Comparison of ENCODE assay signal across 20 cellular contexts in genomic region chr17:78953356-78954350, GRCh38. TPM values are rescaled to one million over a fixed set of nuclear protein-coding genes. Genes with fewer than 3 reads are reported as not detected.
A peak's percentile ranks its signal among the peaks of the same experiment; 100 is the strongest.
DNase-seq lines count a peak whose midpoint lies in the region; FAIRE-seq and TF ChIP-seq lines count a peak whose summit lies in the region.
"Had no signal": no experiment of that assay in that cellular context is flagged by ENCODE, and none has a peak within 500 bp of the region (broad histone marks: within the 10 kb centered on the region; RNA-seq: fewer than 3 reads in every experiment).

No MANE protein-coding gene starts in this region.

- H3K36me3 Mint-ChIP-seq in H9 (ENCODE audit: insufficient read depth in 1 of 3, low read depth in 3 of 3) (peaks cover 4 to 17% (median 7%) of the 10 kb centered on the region in 3 experiments; a peak in 6 of 7 replicates), neural progenitor cell (peaks cover 4% of the 10 kb centered on the region)

- H3K14ac ChIP-seq in H9 (ENCODE audit: insufficient read depth, low read length) (no peak overlapping the region), H1 (ENCODE audit: insufficient read length) (no peak overlapping the region)

- no peak overlapping the region for H3K27ac Mint-ChIP-seq in H9
- peak overlapping the region; percentile 88 for H3K27ac Mint-ChIP-seq in neural progenitor cell

- no peak overlapping the region for H2BK5ac ChIP-seq in H9 (ENCODE audit: insufficient read length, low read length)
- H2BK5ac ChIP-seq in H1 (ENCODE audit: low read depth, low read length), result no peak overlapping the region

- no peaks in the 10 kb centered on the region for H3K79me2 ChIP-seq in H9 (ENCODE audit: insufficient read depth, low read length)
- no peaks in the 10 kb centered on the region for H3K79me2 ChIP-seq in H1 (ENCODE audit: control insufficient read depth in 1 of 2, insufficient read depth in 2 of 2, low read length in 2 of 2)
- no peaks in the 10 kb centered on the region for H3K79me2 ChIP-seq in neural progenitor cell (ENCODE audit: low read depth)
- H3K79me2 ChIP-seq in MM.1S (ENCODE audit: low read length), result no peaks in the 10 kb centered on the region

- TF ChIP-seq CTCF in H9 (conservative IDR thresholded peaks at IDR 0.05) (no peak), H1 (IDR thresholded peaks at IDR 0.05; ENCODE audit: control extremely low read depth in 1 of 3, insufficient read depth in 1 of 3, low read depth in 1 of 3, low read length in 3 of 3) (no peak), neural progenitor cell (IDR thresholded peaks at IDR 0.05) (no peak), MM.1S (IDR thresholded peaks at IDR 0.05; ENCODE audit: low read length) (no peak)

- H2BK15ac ChIP-seq in H9 (ENCODE audit: low read depth, low read length), result no peak overlapping the region
- no peak overlapping the region for H2BK15ac ChIP-seq in H1 (ENCODE audit: low read length)

- H3K4me1 ChIP-seq in BLaER1 (peaks cover 36% of the 10 kb centered on the region), H9 (ENCODE audit: insufficient read depth, low read length) (no peaks in the 10 kb centered on the region), H1 (replicated peaks in 1 of 4; ENCODE audit: control insufficient read depth in 3 of 4, insufficient read depth in 4 of 4, low read length in 3 of 4) (peaks cover 0 to 7% (median under 1%) of the 10 kb centered on the region in 4 experiments; a peak in 3 of 7 replicates), neural progenitor cell (peaks cover 4% of the 10 kb centered on the region), MM.1S (ENCODE audit: low read length) (no peaks in the 10 kb centered on the region)
- H3K4me1 ChIP-seq: colonic mucosa had no signal

- TF ChIP-seq EP300 in H1 (IDR thresholded peaks at IDR 0.05; ENCODE audit: borderline replicate concordance in 1 of 2, low read depth in 2 of 2, low read length in 2 of 2), result no peak

- H3K23me2 ChIP-seq in H9 (ENCODE audit: insufficient read length, low read depth, low read length, poor library complexity, severe bottlenecking) (no peaks in the 10 kb centered on the region), H1 (ENCODE audit: low read depth, low read length) (0 out of 2 replicates have a peak, but pooled peaks cover 1% of the 10 kb centered on the region)

- H3K27me3 ChIP-seq in BLaER1, result no peaks in the 10 kb centered on the region
- no peaks in the 10 kb centered on the region for H3K27me3 ChIP-seq in H9 (ENCODE audit: insufficient read depth, low read length)
- no peaks in the 10 kb centered on the region for H3K27me3 ChIP-seq in H1 (replicated peaks in 1 of 4; ENCODE audit: control insufficient read depth in 3 of 4, extremely low read depth in 1 of 4, insufficient read depth in 3 of 4, low read length in 3 of 4)
- H3K27me3 ChIP-seq in neural progenitor cell, result no peaks in the 10 kb centered on the region
- peaks cover 36% of the 10 kb centered on the region for H3K27me3 ChIP-seq in MM.1S (replicated peaks; ENCODE audit: insufficient read depth, low read length)
- H3K27me3 ChIP-seq: colonic mucosa, neutrophil, suprapubic skin had no signal

- H2AFZ ChIP-seq in H9 (ENCODE audit: low read length) (no peak overlapping the region), H1 (ENCODE audit: low read length) (no peak overlapping the region), neural progenitor cell (replicated peaks) (no peak overlapping the region), MM.1S (ENCODE audit: low read length) (no peak overlapping the region)

- no peak overlapping the region for H4K91ac ChIP-seq in H9 (ENCODE audit: insufficient read length, low read depth, low read length)
- no peak overlapping the region for H4K91ac ChIP-seq in H1 (replicated peaks; ENCODE audit: insufficient read length, low read length)

- no peak overlapping the region for H3T11ph ChIP-seq in H9 (ENCODE audit: low read length)

- H2AK5ac ChIP-seq in H9 (ENCODE audit: insufficient read length, low read length) (no peak overlapping the region), H1 (ENCODE audit: low read depth, low read length) (no peak overlapping the region)

- H3K18ac ChIP-seq in H9 (ENCODE audit: insufficient read length, low read depth, low read length) (no peak overlapping the region), H1 (ENCODE audit: extremely low read depth, low read length) (no peak overlapping the region)

- H3K36me3 ChIP-seq in BLaER1 (0 out of 2 replicates have a peak, but pooled peaks cover 5% of the 10 kb centered on the region), H1 (ENCODE audit: control insufficient read depth in 2 of 4, insufficient read depth in 4 of 4, low read length in 3 of 4) (no peaks in the 10 kb centered on the region), neural progenitor cell (no peaks in the 10 kb centered on the region), MM.1S (replicated peaks; ENCODE audit: insufficient read depth, low read length) (no peaks in the 10 kb centered on the region)
- H3K36me3 ChIP-seq: colonic mucosa, neutrophil, suprapubic skin had no signal

- DNase-seq in H9 (peak; percentile 32), H1 (ENCODE audit: low read depth in 1 of 2, low spot score in 2 of 2) (no peak), neural progenitor cell (ENCODE audit: low spot score) (peak; percentile 54), T-helper 9 cell (no peak), MM.1S (no peak)
- no peak for DNase-seq in stimulated activated CD4-positive, alpha-beta T cell treated with anti-CD3 and anti-CD28 coated beads, Interleukin-1b, Interleukin-23, amount 100 ng/mL, for 48 hours
- DNase-seq: activated CD4-positive, CD25-positive, alpha-beta regulatory T cell treated with anti-CD3 and anti-CD28 coated beads, Interleukin-2, amount 50 U/mL, for 72 hours; activated gamma-delta T cell; amniotic stem cell; colonic mucosa; DMS79; NCI-H2081 treated with DMSO at 0.1 percent for 48 hours; stimulated activated CD4-positive, alpha-beta T cell treated with anti-CD3 and anti-CD28 coated beads, Interleukin-4, amount 100 ng/mL, for 24 hours; stimulated activated CD8-positive, alpha-beta memory T cell treated with anti-CD3 and anti-CD28 coated beads, Interleukin-4, amount 100 ng/mL, for 48 hours had no signal

- H3F3A ChIP-seq in neural progenitor cell (ENCODE audit: low read depth) (no peaks in the 10 kb centered on the region), MM.1S (ENCODE audit: insufficient read depth, low read length) (no peaks in the 10 kb centered on the region)

- no peak overlapping the region for H2BK120ac ChIP-seq in H9 (ENCODE audit: low read depth, low read length, poor library complexity, severe bottlenecking)
- H2BK120ac ChIP-seq in H1 (replicated peaks; ENCODE audit: low read depth, low read length), result no peak overlapping the region

- H3K9ac ChIP-seq in BLaER1, result peak overlapping the region; percentile 82; the same call in 1 of the 2 replicates
- H3K9ac ChIP-seq in H9 (ENCODE audit: extremely low read depth, insufficient read length, low read length), result no peak overlapping the region
- no peak overlapping the region for H3K9ac ChIP-seq in H1 (replicated peaks in 1 of 4; ENCODE audit: extremely low read depth in 1 of 4, low read depth in 3 of 4, low read length in 3 of 4)
- H3K9ac ChIP-seq in neural progenitor cell, result no peak overlapping the region
- no peak overlapping the region for H3K9ac ChIP-seq in MM.1S (ENCODE audit: low read length)

- H3K79me1 ChIP-seq in H9 (ENCODE audit: insufficient read depth, low read depth, low read length, poor library complexity, severe bottlenecking), result no peaks in the 10 kb centered on the region
- no peaks in the 10 kb centered on the region for H3K79me1 ChIP-seq in H1 (ENCODE audit: low read depth, low read length)

- TF ChIP-seq RAD21 in H1 (IDR thresholded peaks at IDR 0.05 in 1 of 2, conservative IDR thresholded peaks at IDR 0.05 in 1 of 2; ENCODE audit: low read depth in 2 of 2, low read length in 2 of 2), result no peak

- no CpG with 5 or more reads among the region's 29 CpGs for WGBS in H9 (ENCODE audit: extremely low coverage, insufficient read length, low lambda C conversion rate)
- WGBS in H1 (ENCODE audit: extremely low coverage in 1 of 2, insufficient coverage in 1 of 2, insufficient read length in 1 of 2, insufficient replicate concordance in 2 of 2, low coverage in 1 of 2, low lambda C conversion rate in 2 of 2, missing lambda C conversion rate in 1 of 2), 2 experiments, result 84% methylated on average over 25 of the region's 29 CpGs; no CpG with 5 or more reads in 1 of the 2 experiments

- H3K4me2 ChIP-seq in BLaER1 (peak overlapping the region; percentile 89), H9 (ENCODE audit: insufficient read depth, insufficient read length, low read length) (no peak overlapping the region), H1 (ENCODE audit: insufficient read depth in 1 of 2, low read depth in 2 of 2, low read length in 2 of 2) (no peak overlapping the region), neural progenitor cell (no peak overlapping the region), MM.1S (ENCODE audit: low read depth, low read length) (no peak overlapping the region)

- H2BK12ac ChIP-seq in H9 (ENCODE audit: insufficient read length, low read depth, low read length) (no peak overlapping the region), H1 (ENCODE audit: low read depth, low read length) (no peak overlapping the region)

- H3K4ac ChIP-seq in H9 (ENCODE audit: low read depth, low read length) (no peak overlapping the region), H1 (replicated peaks; ENCODE audit: insufficient read length, low read depth, low read length) (no peak overlapping the region)

- no peak overlapping the region for H4K8ac ChIP-seq in H9 (replicated peaks; ENCODE audit: insufficient read length, low read depth, low read length)
- H4K8ac ChIP-seq in H1 (ENCODE audit: extremely low read depth, insufficient read depth, low read length), result peak overlapping the region; percentile 75

- H3K9me3 ChIP-seq in BLaER1 (peaks cover 17% of the 10 kb centered on the region), H9 (ENCODE audit: control insufficient read depth, low read depth, low read length) (peaks cover 10% of the 10 kb centered on the region), H1 (ENCODE audit: insufficient read depth in 2 of 2, low read depth in 1 of 2, low read length in 1 of 2) (peaks cover 10 to 15% of the 10 kb centered on the region in 2 experiments; a peak in 3 of 4 replicates), neural progenitor cell (ENCODE audit: low read depth) (no peaks in the 10 kb centered on the region), MM.1S (replicated peaks; ENCODE audit: insufficient read depth, low read length) (no peaks in the 10 kb centered on the region)
- H3K9me3 ChIP-seq: colonic mucosa, neutrophil had no signal

- CTCF ChIA-PET in H1 (lab: Charles Lee; ENCODE audit: partially characterized antibody), result interaction anchor here (0.7 to 4.2 kb wide), 8 partner anchors 9 to 88 kb away, joined by 3 to 18 read pairs (median 6); no protein-coding TSS in a partner anchor

- H2BK20ac ChIP-seq in H9 (ENCODE audit: low read depth, low read length, poor library complexity, severe bottlenecking) (no peak overlapping the region), H1 (ENCODE audit: low read length) (no peak overlapping the region)

- TF ChIP-seq POLR2A in H1 (IDR thresholded peaks at IDR 0.05; ENCODE audit: control extremely low read depth in 1 of 2, low read depth in 2 of 2, low read length in 2 of 2), result no peak

- peaks cover 2 to 29% of the 10 kb centered on the region in 2 experiments; a peak in 3 of 4 replicates for H3K4me1 Mint-ChIP-seq in H9
- peaks cover 63% of the 10 kb centered on the region for H3K4me1 Mint-ChIP-seq in neural progenitor cell

- H3K23ac ChIP-seq in H9 (ENCODE audit: insufficient read length, low read depth, low read length), result no peak overlapping the region
- no peak overlapping the region for H3K23ac ChIP-seq in H1 (ENCODE audit: insufficient read length)

- H3K27ac ChIP-seq in BLaER1 (peak overlapping the region; percentile 91), H9 (ENCODE audit: insufficient read length, low read depth, low read length) (no peak overlapping the region), H1 (ENCODE audit: low read depth, low read length) (no peak overlapping the region), neural progenitor cell (no peak overlapping the region), MM.1S (ENCODE audit: low read length) (no peak overlapping the region)
- H3K27ac ChIP-seq: colonic mucosa, neutrophil, RWPE1, suprapubic skin had no signal

- no peak overlapping the region for H3K4me3 ChIP-seq in BLaER1
- no peak overlapping the region for H3K4me3 ChIP-seq in H1 (ENCODE audit: extremely low read depth in 1 of 4, insufficient read depth in 2 of 4, low read depth in 3 of 4, low read length in 4 of 4)
- H3K4me3 ChIP-seq in neural progenitor cell, result no peak overlapping the region
- no peak overlapping the region for H3K4me3 ChIP-seq in MM.1S (ENCODE audit: low read length)
- H3K4me3 ChIP-seq: colonic mucosa, suprapubic skin had no signal

- H4K5ac ChIP-seq in H9 (ENCODE audit: insufficient read length, low read depth, low read length) (no peak overlapping the region), H1 (ENCODE audit: insufficient read length, low read depth, low read length) (no peak overlapping the region)

- FAIRE-seq in H1 (lab: Jason Lieb, UNC), result no peak
- FAIRE-seq: HTR-8/SVneo, islet of Langerhans had no signal

- H3K9me3 Mint-ChIP-seq in H9 (peaks cover 17 to 20% of the 10 kb centered on the region in 2 experiments), neural progenitor cell (peaks cover 21% of the 10 kb centered on the region)

- H4K20me1 ChIP-seq in BLaER1 (no peaks in the 10 kb centered on the region), H9 (ENCODE audit: control insufficient read depth, insufficient read depth, insufficient read length) (no peaks in the 10 kb centered on the region), H1 (replicated peaks in 1 of 2; ENCODE audit: control insufficient read depth in 1 of 2, insufficient read depth in 2 of 2, low read length in 2 of 2) (no peaks in the 10 kb centered on the region), neural progenitor cell (ENCODE audit: low read depth) (no peaks in the 10 kb centered on the region), MM.1S (ENCODE audit: insufficient read depth, low read length) (no peaks in the 10 kb centered on the region)

- no peak overlapping the region; a peak in 2 of 5 replicates for H3K4me3 Mint-ChIP-seq in H9
- H3K4me3 Mint-ChIP-seq in neural progenitor cell, result peak overlapping the region; percentile 77

- POLR2A ChIA-PET in H1 (lab: Charles Lee; ENCODE audit: partially characterized antibody), result interaction anchor here (3.3 kb wide), 1 partner anchor 12 kb away, joined by 10 read pairs; no protein-coding TSS in a partner anchor

- H3K9me2 ChIP-seq in MM.1S (replicated peaks; ENCODE audit: insufficient read depth, low read length), result no peaks in the 10 kb centered on the region

- H3K27me3 Mint-ChIP-seq in H9 (ENCODE audit: low read depth) (peaks cover 10% of the 10 kb centered on the region), neural progenitor cell (ENCODE audit: insufficient read depth, low read depth) (peaks cover 21% of the 10 kb centered on the region)

- no peak overlapping the region for H3K56ac ChIP-seq in H9 (ENCODE audit: insufficient read length, low read depth, low read length)
- no peak overlapping the region for H3K56ac ChIP-seq in H1 (replicated peaks; ENCODE audit: insufficient read length, low read depth, low read length)

RNA-seq across cellular contexts. Expression of gene LGALS3BP, which starts 26.1 kb away (rescaled TPM):
- total RNA-seq in H9 (2021) (69.8 and 76.4 TPM in 2 replicates), neural progenitor cell (ENCODE audit: low replicate concordance) (17.5 and 64.3 TPM in 2 replicates)
- 53.8 and 56.1 TPM in 2 replicates for total RNA-seq in H1 (2021; fragmentation: NEBNext Ultra II Directional; extraction: Animal tissue kit (Norgen Biotek cat#: 25700))
- polyA plus RNA-seq in H1 (2011; rRNA removed), result 61.6 and 87.5 TPM in 2 replicates
- 27.3 TPM for polyA plus RNA-seq in H1 (2011; cell fraction: cytosol; rRNA removed)
- 94.7 TPM for polyA plus RNA-seq in H1 (2011; cell fraction: nucleus; rRNA removed)
- 60.4 to 89.3 TPM (median 80.4 TPM) in 4 replicates for polyA plus RNA-seq in H1 (2012, experiment 1 of 2)
- 91.4 TPM for polyA plus RNA-seq in H1 (2012, experiment 2 of 2)
- polyA plus RNA-seq in H1 (2013, experiment 1 of 2), result 75.5 TPM
- polyA plus RNA-seq in H1 (2013, experiment 2 of 2), result 60.2 TPM
- polyA minus RNA-seq in H1 (2011; rRNA and poly(A)+ RNA removed), result 39.2 and 40.3 TPM in 2 replicates
- 57.8 TPM for polyA minus RNA-seq in H1 (2011; cell fraction: cytosol; rRNA and poly(A)+ RNA removed)
- polyA minus RNA-seq in H1 (2011; cell fraction: nucleus; rRNA and poly(A)+ RNA removed), result 38.8 TPM

RNA-seq across cellular contexts. Expression of gene TIMP2, which starts 28.5 kb away (rescaled TPM):
- total RNA-seq in H9 (2021) (29.0 and 30.3 TPM in 2 replicates), neural progenitor cell (ENCODE audit: low replicate concordance) (19.8 and 22.3 TPM in 2 replicates)
- total RNA-seq in H1 (2021; fragmentation: NEBNext Ultra II Directional; extraction: Animal tissue kit (Norgen Biotek cat#: 25700)), result 42.7 and 43.3 TPM in 2 replicates
- polyA plus RNA-seq in H1 (2011; rRNA removed), result 18.2 and 21.5 TPM in 2 replicates
- polyA plus RNA-seq in H1 (2011; cell fraction: cytosol; rRNA removed), result 13.1 TPM
- 14.3 TPM for polyA plus RNA-seq in H1 (2011; cell fraction: nucleus; rRNA removed)
- polyA plus RNA-seq in H1 (2012, experiment 1 of 2), result 37.1 to 40.2 TPM (median 38.3 TPM) in 4 replicates
- polyA plus RNA-seq in H1 (2012, experiment 2 of 2), result 38.8 TPM
- polyA plus RNA-seq in H1 (2013, experiment 1 of 2), result 36.5 TPM
- 47.3 TPM for polyA plus RNA-seq in H1 (2013, experiment 2 of 2)
- polyA minus RNA-seq in H1 (2011; rRNA and poly(A)+ RNA removed), result 12.9 and 16.2 TPM in 2 replicates
- 14.9 TPM for polyA minus RNA-seq in H1 (2011; cell fraction: cytosol; rRNA and poly(A)+ RNA removed)
- polyA minus RNA-seq in H1 (2011; cell fraction: nucleus; rRNA and poly(A)+ RNA removed), result 9.5 TPM

RNA-seq across cellular contexts. Expression of gene CEP295NL, which starts 50.7 kb away (rescaled TPM):
- total RNA-seq in H9 (2021) (0.42 and 0.66 TPM in 2 replicates), neural progenitor cell (ENCODE audit: low replicate concordance) (0.28 and 0.39 TPM in 2 replicates)
- total RNA-seq in H1 (2021; fragmentation: NEBNext Ultra II Directional; extraction: Animal tissue kit (Norgen Biotek cat#: 25700)), result 1.4 and 2.0 TPM in 2 replicates
- polyA plus RNA-seq in H1 (2011; rRNA removed), result 0.05 and 0.06 TPM in 2 replicates
- polyA plus RNA-seq in H1 (2011; cell fraction: cytosol; rRNA removed), result 0.04 TPM
- polyA plus RNA-seq in H1 (2011; cell fraction: nucleus; rRNA removed), result 0.29 TPM
- polyA plus RNA-seq in H1 (2012, experiment 1 of 2), result 0.28 to 0.64 TPM (median 0.46 TPM) in 4 replicates
- polyA plus RNA-seq in H1 (2012, experiment 2 of 2), result 0.10 TPM
- polyA plus RNA-seq in H1 (2013, experiment 1 of 2), result 0.14 TPM
- polyA plus RNA-seq in H1 (2013, experiment 2 of 2), result 0.07 TPM
- 0.41 and 0.82 TPM in 2 replicates for polyA minus RNA-seq in H1 (2011; rRNA and poly(A)+ RNA removed)
- polyA minus RNA-seq in H1 (2011; cell fraction: cytosol; rRNA and poly(A)+ RNA removed), result 0.51 TPM
- 1.1 TPM for polyA minus RNA-seq in H1 (2011; cell fraction: nucleus; rRNA and poly(A)+ RNA removed)

RNA-seq across cellular contexts. Expression of gene CANT1, which starts 55.9 kb away (rescaled TPM):
- total RNA-seq in H9 (2021), result 32.4 and 33.0 TPM in 2 replicates
- total RNA-seq in H1 (2021; fragmentation: NEBNext Ultra II Directional; extraction: Animal tissue kit (Norgen Biotek cat#: 25700)), result 30.7 and 32.6 TPM in 2 replicates
- polyA plus RNA-seq in H1 (2011; rRNA removed), result 23.0 and 28.3 TPM in 2 replicates
- 19.0 TPM for polyA plus RNA-seq in H1 (2011; cell fraction: cytosol; rRNA removed)
- polyA plus RNA-seq in H1 (2011; cell fraction: nucleus; rRNA removed), result 28.5 TPM
- polyA plus RNA-seq in H1 (2012, experiment 1 of 2), result 19.2 to 24.9 TPM (median 22.0 TPM) in 4 replicates
- 28.3 TPM for polyA plus RNA-seq in H1 (2012, experiment 2 of 2)
- polyA plus RNA-seq in H1 (2013, experiment 1 of 2), result 21.6 TPM
- polyA plus RNA-seq in H1 (2013, experiment 2 of 2), result 24.5 TPM
- polyA minus RNA-seq in H1 (2011; rRNA and poly(A)+ RNA removed), result 23.3 and 23.8 TPM in 2 replicates
- 28.7 TPM for polyA minus RNA-seq in H1 (2011; cell fraction: cytosol; rRNA and poly(A)+ RNA removed)
- 13.1 TPM for polyA minus RNA-seq in H1 (2011; cell fraction: nucleus; rRNA and poly(A)+ RNA removed)
- 24.3 and 61.3 TPM in 2 replicates for total RNA-seq in neural progenitor cell (ENCODE audit: low replicate concordance)

Comparison
In these comparisons a context has a peak if more than half of its experiments do, and no peak if none do; other contexts are left out.
1. DNase-seq: peak in H9 (single experiment) and neural progenitor cell (single experiment); none in H1 (0 of 2), T-helper 9 cell (single experiment), MM.1S (single experiment) and stimulated activated CD4-positive, alpha-beta T cell treated with anti-CD3 and anti-CD28 coated beads, Interleukin-1b, Interleukin-23, amount 100 ng/mL, for 48 hours (single experiment).